In the genomic region with DNA sequence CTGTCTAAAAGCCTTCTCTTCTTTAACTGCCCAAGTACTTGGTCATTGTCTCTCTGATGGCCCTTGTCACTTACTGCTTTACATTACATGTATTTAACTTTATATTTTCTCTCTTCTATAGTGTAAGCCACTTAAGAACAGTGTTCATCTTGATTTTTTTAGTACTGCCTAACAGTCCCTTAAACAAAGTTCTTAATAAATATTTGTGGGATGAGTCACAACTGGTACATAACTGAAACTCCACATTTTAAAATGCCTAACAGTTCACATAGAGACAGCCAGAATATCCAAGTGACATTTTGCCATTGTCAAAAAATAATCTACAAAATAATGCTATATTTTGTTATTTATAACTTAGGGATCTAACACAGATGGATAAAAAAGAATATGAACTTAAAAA, we compare ENCODE assay signal across 14 cellular contexts.
A peak's percentile ranks its signal among the peaks of the same experiment; 100 is the strongest.
DNase-seq lines count a peak whose midpoint lies in the region; TF ChIP-seq lines count a peak whose summit lies in the region.
"Had no signal": no experiment of that assay in that cellular context is flagged by ENCODE, and none has a peak within 500 bp of the region (broad histone marks: within the 10 kb centered on the region; RNA-seq: fewer than 3 reads in every experiment).

No MANE protein-coding gene starts in this region.

- CTCF ChIA-PET in A673 (lab: Charles Lee): no interaction called here

- H3K4me3 Mint-ChIP-seq in T-helper 2 cell treated with Interferon-gamma antibody and Interleukin-4, amounts not matched to agents 5 μg/mL and 100 μg/mL, for 36 hours: no peak overlapping the region
- no peak overlapping the region for H3K4me3 Mint-ChIP-seq in activated T-cell treated with anti-CD3 and anti-CD28 coated beads, Interleukin-2, amount 50 U/mL, for 24 hours
- H3K4me3 Mint-ChIP-seq: activated naive CD4-positive, alpha-beta T cell treated with anti-CD3 and anti-CD28 coated beads for 36 hours had no signal

- H3K36me3 Mint-ChIP-seq in T-helper 2 cell treated with Interferon-gamma antibody and Interleukin-4, amounts not matched to agents 5 μg/mL and 100 μg/mL, for 36 hours (ENCODE audit: low read depth): no peaks in the 10 kb centered on the region
- H3K36me3 Mint-ChIP-seq in activated T-cell treated with anti-CD3 and anti-CD28 coated beads, Interleukin-2, amount 50 U/mL, for 24 hours (ENCODE audit: low read depth): no peaks in the 10 kb centered on the region

- no peaks in the 10 kb centered on the region for H3K9me3 Mint-ChIP-seq in T-helper 2 cell treated with Interferon-gamma antibody and Interleukin-4, amounts not matched to agents 5 μg/mL and 100 μg/mL, for 36 hours
- H3K9me3 Mint-ChIP-seq in activated T-cell treated with anti-CD3 and anti-CD28 coated beads, Interleukin-2, amount 50 U/mL, for 24 hours: no peaks in the 10 kb centered on the region
- H3K9me3 Mint-ChIP-seq: activated naive CD4-positive, alpha-beta T cell treated with anti-CD3 and anti-CD28 coated beads for 36 hours had no signal

- H3K4me1 ChIP-seq in A673 (ENCODE audit: insufficient read depth, low read length, poor library complexity, severe bottlenecking): no peaks in the 10 kb centered on the region

- POLR2A ChIA-PET in A673 (lab: Charles Lee; ENCODE audit: low non-redundant PET): no interaction called here

- H3K4me3 ChIP-seq in A673 (ENCODE audit: low read depth, low read length, poor library complexity, severe bottlenecking) (no peak overlapping the region), coronary artery (no peak overlapping the region)
- H3K4me3 ChIP-seq: cardiac muscle cell had no signal

- H3K27me3 ChIP-seq in A673 (replicated peaks; ENCODE audit: insufficient read depth, low read depth, low read length, poor library complexity): no peaks in the 10 kb centered on the region
- H3K27me3 ChIP-seq: cardiac muscle cell had no signal

- intact Hi-C loops in A673 (cut with micrococcal nuclease; ENCODE audit: unreplicated experiment): no loop called here

- DNase-seq in A673 (ENCODE audit: low spot score): peak; percentile 12
- peak; percentile 38 for DNase-seq in HS-5 (ENCODE audit: low read depth)
- peak; percentile 67 for DNase-seq in astrocyte of the hippocampus (ENCODE audit: low read depth, low spot score)
- DNase-seq in glomerular visceral epithelial cell (ENCODE audit: extremely low spot score): peak; percentile 15
- DNase-seq in cerebellar nuclear complex (lab: John Stamatoyannopoulos, UW): no peak
- no peak for DNase-seq in coronary artery (ENCODE audit: low spot score)
- DNase-seq in T-helper 2 cell treated with Interferon-gamma antibody and Interleukin-4, amounts not matched to agents 5 μg/mL and 100 μg/mL, for 36 hours (ENCODE audit: low spot score): no peak
- DNase-seq in activated T-cell treated with anti-CD3 and anti-CD28 coated beads, Interleukin-2, amount 50 U/mL, for 24 hours: no peak
- DNase-seq: activated CD4-positive, CD25-positive, alpha-beta regulatory T cell; activated naive CD4-positive, alpha-beta T cell treated with anti-CD3 and anti-CD28 coated beads for 36 hours; hypothalamus; NCI-H2107; NCI-H69 had no signal

- no peak overlapping the region for H3K27ac Mint-ChIP-seq in T-helper 2 cell treated with Interferon-gamma antibody and Interleukin-4, amounts not matched to agents 5 μg/mL and 100 μg/mL, for 36 hours
- no peak overlapping the region for H3K27ac Mint-ChIP-seq in activated T-cell treated with anti-CD3 and anti-CD28 coated beads, Interleukin-2, amount 50 U/mL, for 24 hours
- H3K27ac Mint-ChIP-seq: activated naive CD4-positive, alpha-beta T cell treated with anti-CD3 and anti-CD28 coated beads for 36 hours had no signal

- no TSS peak for BruUV-seq in A673 (replicated peaks; lab: Mats Ljungman, UMichigan)

- peaks cover 3% of the 10 kb centered on the region for H3K27me3 Mint-ChIP-seq in T-helper 2 cell treated with Interferon-gamma antibody and Interleukin-4, amounts not matched to agents 5 μg/mL and 100 μg/mL, for 36 hours (ENCODE audit: low read depth)
- peaks cover 12% of the 10 kb centered on the region for H3K27me3 Mint-ChIP-seq in activated T-cell treated with anti-CD3 and anti-CD28 coated beads, Interleukin-2, amount 50 U/mL, for 24 hours

- H3K27ac ChIP-seq in A673 (ENCODE audit: low read depth, low read length, poor library complexity, severe bottlenecking): no peak overlapping the region
- H3K27ac ChIP-seq in coronary artery: no peak overlapping the region
- H3K27ac ChIP-seq: cardiac muscle cell had no signal

- H3K36me3 ChIP-seq in A673 (ENCODE audit: insufficient read depth, low read length, poor library complexity, severe bottlenecking): no peaks in the 10 kb centered on the region
- H3K36me3 ChIP-seq: cardiac muscle cell had no signal

- H3K4me1 Mint-ChIP-seq in T-helper 2 cell treated with Interferon-gamma antibody and Interleukin-4, amounts not matched to agents 5 μg/mL and 100 μg/mL, for 36 hours (ENCODE audit: low read depth): no peaks in the 10 kb centered on the region
- no peaks in the 10 kb centered on the region for H3K4me1 Mint-ChIP-seq in activated T-cell treated with anti-CD3 and anti-CD28 coated beads, Interleukin-2, amount 50 U/mL, for 24 hours (ENCODE audit: low read depth)

- H3K9me3 ChIP-seq in A673 (ENCODE audit: low read depth, low read length, poor library complexity, severe bottlenecking): no peaks in the 10 kb centered on the region

- TF ChIP-seq CTCF in A673 (conservative IDR thresholded peaks at IDR 0.05; ENCODE audit: low read depth, low read length): no peak
- TF ChIP-seq CTCF in coronary artery (IDR thresholded peaks at IDR 0.05): no peak

Comparison
In these comparisons a context has a peak if more than half of its experiments do, and no peak if none do; other contexts are left out.
1. DNase-seq: peak in A673 (single experiment), HS-5 (single experiment), astrocyte of the hippocampus (single experiment) and glomerular visceral epithelial cell (single experiment); none in cerebellar nuclear complex (0 of 2), coronary artery (single experiment), T-helper 2 cell treated with Interferon-gamma antibody and Interleukin-4, amounts not matched to agents 5 μg/mL and 100 μg/mL, for 36 hours (single experiment) and activated T-cell treated with anti-CD3 and anti-CD28 coated beads, Interleukin-2, amount 50 U/mL, for 24 hours (single experiment).